In genomic region chr11:74694136-74694535, GRCh38 we compare ENCODE assay signal across 20 cellular contexts. TPM values are rescaled to one million over a fixed set of nuclear protein-coding genes. Genes with fewer than 3 reads are reported as not detected.
DNase-seq lines count a peak whose midpoint lies in the region; ATAC-seq, FAIRE-seq and TF ChIP-seq lines count a peak whose summit lies in the region.
"Had no signal": no experiment of that assay in that cellular context is flagged by ENCODE, and none has a peak within 500 bp of the region (broad histone marks: within the 10 kb centered on the region; RNA-seq: fewer than 3 reads in every experiment).

No MANE protein-coding gene starts in this region.

- TF ChIP-seq EP300 in esophagus muscularis mucosa (IDR thresholded peaks at IDR 0.05) (no peak), sigmoid colon (IDR thresholded peaks at IDR 0.05) (no peak)

- H3K27me3 ChIP-seq in RWPE2 (ENCODE audit: insufficient read depth, poor library complexity, severe bottlenecking) (no peaks in the 10 kb centered on the region), esophagus muscularis mucosa (no peaks in the 10 kb centered on the region), sigmoid colon (no peaks in the 10 kb centered on the region)

- 85% methylated on average over 9 of the region's 9 CpGs for WGBS in esophagus muscularis mucosa
- 78 to 79% methylated on average over 9 of the region's 9 CpGs for WGBS in sigmoid colon, 2 donors

- TF ChIP-seq POLR2A in esophagus muscularis mucosa (IDR thresholded peaks at IDR 0.05; ENCODE audit: low read depth): no peak
- TF ChIP-seq POLR2A in sigmoid colon (IDR thresholded peaks at IDR 0.05): no peak
- no peak for TF ChIP-seq POLR2A in GM12892 (IDR thresholded peaks at IDR 0.05; ENCODE audit: low read depth, low read length)

- H3K9me3 ChIP-seq in RWPE2 (ENCODE audit: severe bottlenecking) (no peaks in the 10 kb centered on the region), esophagus muscularis mucosa (no peaks in the 10 kb centered on the region), sigmoid colon (no peaks in the 10 kb centered on the region)
- H3K9me3 ChIP-seq: lower lobe of right lung had no signal

- ATAC-seq in RWPE2 (ENCODE audit: low read depth): no peak
- ATAC-seq: activated CD8-positive, alpha-beta T cell treated with anti-CD3 and anti-CD28 coated beads, Interleukin-2, amount 10 ng/mL, durations not matched to agents 7 days and 5 days; lower lobe of right lung; naive thymus-derived CD4-positive, alpha-beta T cell; stimulated activated naive CD8-positive, alpha-beta T cell treated with anti-CD3 and anti-CD28 coated beads, Interleukin-15, amount 100 ng/mL, for 72 hours; T-cell had no signal

- DNase-seq in NCI-H82 (lab: John Stamatoyannopoulos, UW): peak; percentile 6
- no peak for DNase-seq in NCI-H82 treated with DMSO at 0.1 percent for 48 hours (lab: John Stamatoyannopoulos, UW; ENCODE audit: unreplicated experiment)
- DNase-seq in RWPE2 (ENCODE audit: low spot score): no peak
- no peak for DNase-seq in esophagus muscularis mucosa (ENCODE audit: extremely low spot score)
- DNase-seq in sigmoid colon: no peak
- DNase-seq in GM12892 (ENCODE audit: insufficient read length): no peak
- DNase-seq in NCI-H524 (lab: John Stamatoyannopoulos, UW): no peak
- DNase-seq in SKM-1 (lab: John Stamatoyannopoulos, UW; ENCODE audit: unreplicated experiment): no peak
- DNase-seq: 8988T; activated CD8-positive, alpha-beta T cell treated with anti-CD3 and anti-CD28 coated beads, Interleukin-2, amount 10 ng/mL, durations not matched to agents 7 days and 5 days; CD4-positive, alpha-beta T cell; GOT3; lower lobe of right lung; naive thymus-derived CD4-positive, alpha-beta T cell; NCI-H2081 treated with DMSO at 0.1 percent for 48 hours; NCI-H526 treated with DMSO at 0.1 percent for 48 hours; stimulated activated naive CD8-positive, alpha-beta T cell treated with anti-CD3 and anti-CD28 coated beads, Interleukin-15, amount 100 ng/mL, for 72 hours; T-cell had no signal

- no peak for FAIRE-seq in GM12892 (lab: Jason Lieb, UNC)

- TF ChIP-seq CTCF in RWPE2 (IDR thresholded peaks at IDR 0.05; ENCODE audit: poor library complexity, severe bottlenecking) (peak; percentile 5), esophagus muscularis mucosa (IDR thresholded peaks at IDR 0.05) (peak in 2 of 3 experiments; percentile 30 to 35), sigmoid colon (IDR thresholded peaks at IDR 0.05) (peak in 1 of 4 experiments; percentile 20)

- H3K27ac ChIP-seq in RWPE2 (ENCODE audit: poor library complexity, severe bottlenecking) (no peak overlapping the region), esophagus muscularis mucosa (replicated peaks in 1 of 4) (peak overlapping the region in 1 of 4 donors; percentile 1), sigmoid colon (peak overlapping the region in 3 of 4 donors; percentile 44 to 91 (median 86))
- H3K27ac ChIP-seq: lower lobe of right lung had no signal

- peaks cover 4% of the 10 kb centered on the region for H3K4me1 ChIP-seq in RWPE2 (ENCODE audit: insufficient read depth, poor library complexity, severe bottlenecking)
- peaks cover 17 to 57% (median 52%) of the 10 kb centered on the region in 4 donors for H3K4me1 ChIP-seq in esophagus muscularis mucosa
- H3K4me1 ChIP-seq in sigmoid colon: peaks cover 0 to 53% (median 48%) of the 10 kb centered on the region in 4 donors

- H3K4me3 ChIP-seq in RWPE2 (ENCODE audit: severe bottlenecking): no peak overlapping the region
- no peak overlapping the region for H3K4me3 ChIP-seq in esophagus muscularis mucosa
- H3K4me3 ChIP-seq in sigmoid colon: no peak overlapping the region
- H3K4me3 ChIP-seq: lower lobe of right lung had no signal

- H3K36me3 ChIP-seq in RWPE2 (ENCODE audit: low read depth) (no peaks in the 10 kb centered on the region), esophagus muscularis mucosa (no peaks in the 10 kb centered on the region), sigmoid colon (peaks cover 0 to 4% (median 0%) of the 10 kb centered on the region in 4 donors)
- H3K36me3 ChIP-seq: lower lobe of right lung had no signal

- intact Hi-C loops in esophagus muscularis mucosa (cut with DNase I): no loop called here
- intact Hi-C loops in sigmoid colon (cut with DNase I): loop anchor here (5.0 kb wide), 1 partner anchor 33 kb away; no protein-coding TSS in a partner anchor

RNA-seq across cellular contexts. Expression of gene CHRDL2, which starts 37.1 kb away (rescaled TPM):
- total RNA-seq in esophagus muscularis mucosa (under 1 TPM in 2 of 4 donors, not detected in 2; 0.40 to 0.50 TPM), sigmoid colon (10 to 100 TPM in 2 of 4 donors, 1 to 10 TPM in 2; 6.1 to 45.1 (median 14.4) TPM)
- 10 to 100 TPM in 1 of 3 donors, 1 to 10 TPM in 1, not detected in 1; 9.6 to 43.9 TPM for polyA plus RNA-seq in sigmoid colon
- polyA plus RNA-seq in GM12892 (2012; ENCODE audit: missing spikeins): not detected
- total RNA-seq: activated CD8-positive, alpha-beta T cell treated with anti-CD3 and anti-CD28 coated beads, Interleukin-2, amount 10 ng/mL, durations not matched to agents 7 days and 5 days; CD4-positive, alpha-beta T cell; Daoy; naive thymus-derived CD4-positive, alpha-beta T cell; RPMI7951 had no signal
- polyA plus RNA-seq: naive thymus-derived CD4-positive, alpha-beta T cell had no signal

RNA-seq across cellular contexts. Expression of gene RNF169, which starts 54.5 kb away (rescaled TPM):
- total RNA-seq in esophagus muscularis mucosa: 10 to 100 TPM; 16.2 to 26.6 (median 20.6) TPM
- 10 to 100 TPM; 20.3 to 27.7 (median 22.5) TPM for total RNA-seq in sigmoid colon
- polyA plus RNA-seq in sigmoid colon: 1 to 10 TPM; 1.6 to 5.1 (median 1.8) TPM
- 6.0 TPM for polyA plus RNA-seq in GM12892 (2012; ENCODE audit: missing spikeins)

Comparison
In these comparisons a context has a peak if more than half of its experiments do, and no peak if none do; other contexts are left out.
1. RNA of gene CHRDL2, which starts 37.1 kb away (total RNA-seq): 6.1 to 45.1 TPM in sigmoid colon; 0.40 to 0.50 TPM in esophagus muscularis mucosa; every median in the first group is over 4 times any median in the second.